In genomic region chr6:69866351-69867074, GRCh38 we compare ENCODE assay signal across 8 cellular contexts. TPM values are rescaled to one million over a fixed set of nuclear protein-coding genes. Genes with fewer than 3 reads are reported as not detected.
A peak's percentile ranks its signal among the peaks of the same experiment; 100 is the strongest.
DNase-seq lines count a peak whose midpoint lies in the region; ATAC-seq, FAIRE-seq and TF ChIP-seq lines count a peak whose summit lies in the region.

Gene COL19A1 (plus strand): TSS chr6:69866556. CDS start chr6:69879568, 13,012 bp downstream.

- H3K4me3 ChIP-seq in ACC112 (ENCODE audit: low read depth, low read length): peak within 1 kb of the TSS; percentile 89
- peak within 1 kb of the TSS; percentile 57 for H3K4me3 ChIP-seq in PC-9
- peak within 1 kb of the TSS; percentile 68 for H3K4me3 ChIP-seq in astrocyte (ENCODE audit: insufficient read depth, low read depth, low read length)
- H3K4me3 ChIP-seq in smooth muscle cell: peak within 1 kb of the TSS; percentile 70

- H3K27me3 Mint-ChIP-seq in astrocyte (ENCODE audit: low read depth, unreplicated experiment): peaks cover 20% of the 10 kb centered on the region

- peaks cover 9% of the 10 kb centered on the region for H3K4me1 Mint-ChIP-seq in astrocyte (ENCODE audit: low read depth, unreplicated experiment)

- H3K36me3 ChIP-seq in ACC112 (ENCODE audit: insufficient read depth, low read length) (no peaks in the 10 kb centered on the region), PC-9 (ENCODE audit: low read depth) (no peaks in the 10 kb centered on the region), astrocyte (ENCODE audit: insufficient read depth, low read length) (no peaks in the 10 kb centered on the region), smooth muscle cell (ENCODE audit: low read depth) (no peaks in the 10 kb centered on the region)

- peak within 1 kb of the TSS; percentile 86 for H3K4me3 Mint-ChIP-seq in astrocyte (ENCODE audit: unreplicated experiment)

- ATAC-seq in GM18868 (IDR thresholded peaks at IDR 0.05; ENCODE audit: unreplicated experiment) (peak; percentile 54), HG03039 (IDR thresholded peaks at IDR 0.05; ENCODE audit: unreplicated experiment) (peak; percentile 49)

- H3K9ac ChIP-seq in astrocyte (ENCODE audit: low read length) (peak within 1 kb of the TSS; percentile 76), smooth muscle cell (ENCODE audit: low read depth) (peak within 1 kb of the TSS; percentile 51)

- TF ChIP-seq CTCF in PC-9 (conservative IDR thresholded peaks at IDR 0.05) (no peak), astrocyte (IDR thresholded peaks at IDR 0.05; ENCODE audit: insufficient read depth, low read depth, low read length) (no peak), smooth muscle cell (IDR thresholded peaks at IDR 0.05; ENCODE audit: borderline replicate concordance, insufficient read depth, poor library complexity, severe bottlenecking) (no peak)

- DNase-seq in PC-9: no peak
- no peak for DNase-seq in astrocyte (ENCODE audit: low read depth)
- peak; percentile 10 for DNase-seq in iPS-NIHi11 (ENCODE audit: low spot score)
- no peak for DNase-seq in smooth muscle cell (lab: John Stamatoyannopoulos, UW; ENCODE audit: unreplicated experiment)
- DNase-seq in foreskin melanocyte: no peak

- WGBS in smooth muscle cell (ENCODE audit: low lambda C conversion rate): 3% methylated on average over 26 of the region's 26 CpGs

- H4K20me1 ChIP-seq in PC-9 (ENCODE audit: insufficient read depth) (no peaks in the 10 kb centered on the region), astrocyte (ENCODE audit: insufficient read depth, low read length) (no peaks in the 10 kb centered on the region), smooth muscle cell (ENCODE audit: low read depth) (no peaks in the 10 kb centered on the region)

- H3K27ac Mint-ChIP-seq in astrocyte (ENCODE audit: unreplicated experiment): no peak within 1 kb of the TSS

- POLR2A ChIA-PET in PC-9 (lab: Charles Lee; ENCODE audit: unreplicated experiment): interaction anchor here (0.5 kb wide), 1 partner anchor 71 kb away, joined by 4 read pairs; no protein-coding TSS in a partner anchor

- no peak for FAIRE-seq in astrocyte (lab: Jason Lieb, UNC)

- no peaks in the 10 kb centered on the region for H3K79me2 ChIP-seq in ACC112 (ENCODE audit: control insufficient read depth, insufficient read depth, low read length, unreplicated experiment)
- no peaks in the 10 kb centered on the region for H3K79me2 ChIP-seq in PC-9 (ENCODE audit: low read depth)
- H3K79me2 ChIP-seq in astrocyte (ENCODE audit: insufficient read depth, low read length): no peaks in the 10 kb centered on the region
- H3K79me2 ChIP-seq in smooth muscle cell (ENCODE audit: low read depth): no peaks in the 10 kb centered on the region

- H3K4me1 ChIP-seq in ACC112 (ENCODE audit: control insufficient read depth, insufficient read depth, low read length, unreplicated experiment) (peaks cover 24% of the 10 kb centered on the region), PC-9 (replicated peaks; ENCODE audit: insufficient read depth) (no peaks in the 10 kb centered on the region), astrocyte (ENCODE audit: insufficient read depth, low read length) (peaks cover 10% of the 10 kb centered on the region), smooth muscle cell (ENCODE audit: low read depth) (peaks cover 3% of the 10 kb centered on the region)

- H3K9me3 Mint-ChIP-seq in astrocyte (ENCODE audit: unreplicated experiment): no peaks in the 10 kb centered on the region

- no peaks in the 10 kb centered on the region for H3K27me3 ChIP-seq in ACC112 (ENCODE audit: insufficient read depth, low read length)
- peaks cover 31% of the 10 kb centered on the region for H3K27me3 ChIP-seq in PC-9 (ENCODE audit: insufficient read depth, low read depth)
- H3K27me3 ChIP-seq in astrocyte (ENCODE audit: insufficient read depth, low read length): peaks cover 4% of the 10 kb centered on the region
- H3K27me3 ChIP-seq in smooth muscle cell (ENCODE audit: low read depth): no peaks in the 10 kb centered on the region

- BruUV-seq in PC-9 (replicated peaks; lab: Mats Ljungman, UMichigan): no TSS peak

- H3K27ac ChIP-seq in ACC112 (ENCODE audit: low read depth, low read length) (no peak within 1 kb of the TSS), PC-9 (no peak within 1 kb of the TSS), astrocyte (ENCODE audit: low read depth, low read length) (no peak within 1 kb of the TSS), smooth muscle cell (ENCODE audit: low read depth) (no peak within 1 kb of the TSS)

- H3K4me2 ChIP-seq in PC-9 (peak within 1 kb of the TSS; percentile 90), astrocyte (ENCODE audit: low read length) (peak within 1 kb of the TSS; percentile 96), smooth muscle cell (peak within 1 kb of the TSS; percentile 93)

- intact Hi-C loops in PC-9 (cut with micrococcal nuclease; ENCODE audit: unreplicated experiment): no loop called here

- H2AFZ ChIP-seq in ACC112 (ENCODE audit: low read length, unreplicated experiment): peak within 1 kb of the TSS; percentile 97
- H2AFZ ChIP-seq in PC-9: peak within 1 kb of the TSS; percentile 82
- peak within 1 kb of the TSS; percentile 79 for H2AFZ ChIP-seq in astrocyte (ENCODE audit: low read depth, low read length)
- peak within 1 kb of the TSS; percentile 41 for H2AFZ ChIP-seq in smooth muscle cell (ENCODE audit: low read depth)

- no peaks in the 10 kb centered on the region for H3K9me2 ChIP-seq in PC-9 (ENCODE audit: insufficient read depth)

- H3K9me3 ChIP-seq in PC-9 (ENCODE audit: insufficient read depth, low read depth): no peaks in the 10 kb centered on the region
- no peaks in the 10 kb centered on the region for H3K9me3 ChIP-seq in astrocyte (ENCODE audit: insufficient read depth, low read depth, low read length)
- no peaks in the 10 kb centered on the region for H3K9me3 ChIP-seq in smooth muscle cell (replicated peaks; ENCODE audit: low read depth)

- no peaks in the 10 kb centered on the region for H3K36me3 Mint-ChIP-seq in astrocyte (ENCODE audit: low read depth, unreplicated experiment)

- no peaks in the 10 kb centered on the region for H3F3A ChIP-seq in PC-9 (ENCODE audit: insufficient read depth, low read depth)
- H3F3A ChIP-seq in smooth muscle cell (ENCODE audit: low read depth): no peaks in the 10 kb centered on the region

- CTCF ChIA-PET in PC-9 (lab: Charles Lee): no interaction called here

RNA-seq across cellular contexts. Expression of gene COL19A1, which starts in this region (rescaled TPM):
- total RNA-seq in PC-9 (2021) (not detected in 2 replicates), astrocyte (0.10 and 0.18 TPM in 2 replicates), smooth muscle cell (1.6 and 1.8 TPM in 2 replicates)
- polyA plus RNA-seq in smooth muscle cell: 0.55 and 0.79 TPM in 2 replicates

Comparison
In these comparisons a context has a peak if more than half of its experiments do, and no peak if none do; other contexts are left out.
1. H2AFZ ChIP-seq: peak in every context shown above with its lines; median percentile 97 in ACC112; 82 in PC-9; 79 in astrocyte; 41 in smooth muscle cell.